8 cellular contexts compared by ENCODE assay signal in the genomic region with DNA sequence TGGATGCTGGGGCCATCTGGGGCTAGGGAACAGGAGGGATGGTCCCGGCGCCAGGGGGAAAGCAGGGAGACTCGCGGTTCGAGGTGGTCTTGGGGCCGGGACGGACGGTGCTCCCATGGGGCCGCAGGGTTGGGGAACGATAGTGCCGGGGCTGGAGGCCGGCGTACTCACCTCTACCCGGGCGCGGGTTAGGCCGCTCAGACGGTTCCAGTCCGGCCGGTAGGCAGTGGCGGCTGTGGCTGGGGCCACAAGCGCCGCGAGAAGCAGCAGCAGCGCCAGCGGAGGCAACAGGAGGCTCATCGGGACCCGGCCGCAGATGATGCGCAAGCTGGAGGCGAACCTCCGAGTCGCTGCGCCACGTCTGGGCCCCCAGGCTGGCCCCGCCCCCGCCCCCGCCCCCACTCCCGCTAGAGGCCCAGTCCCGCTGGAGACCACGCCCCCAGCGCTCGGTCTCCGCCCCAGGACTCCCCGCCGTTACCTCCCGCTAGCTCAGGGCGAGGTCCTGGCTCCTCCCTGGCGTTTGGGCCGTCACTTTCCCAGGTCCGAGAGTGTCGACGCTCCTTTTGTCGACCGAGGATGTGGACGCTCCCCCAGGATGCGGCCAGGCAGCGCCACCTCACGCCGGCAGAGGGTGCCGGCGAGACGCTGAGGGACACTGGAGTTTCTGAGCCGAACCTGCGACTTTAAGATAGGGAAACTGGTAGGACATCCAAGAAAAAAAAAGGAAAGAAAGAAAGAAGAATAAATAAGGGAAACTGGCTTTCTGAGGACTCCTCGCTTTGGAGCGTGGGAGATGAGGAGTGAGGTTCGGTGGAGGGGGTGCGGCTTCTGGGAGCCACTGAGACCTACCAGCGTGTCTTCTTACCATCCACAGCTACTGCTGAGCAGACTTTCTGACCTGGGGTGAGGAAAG. TPM values are rescaled to one million over a fixed set of nuclear protein-coding genes. Genes with fewer than 3 reads are reported as not detected.
DNase-seq lines count a peak whose midpoint lies in the region; ATAC-seq and TF ChIP-seq lines count a peak whose summit lies in the region.

A gene with protein sequence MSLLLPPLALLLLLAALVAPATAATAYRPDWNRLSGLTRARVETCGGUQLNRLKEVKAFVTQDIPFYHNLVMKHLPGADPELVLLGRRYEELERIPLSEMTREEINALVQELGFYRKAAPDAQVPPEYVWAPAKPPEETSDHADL (minus strand): TSS at position 363 of the 913 bp plus-strand sequence. CDS start 63 bp downstream, at position 300.

- peak within 1 kb of the TSS; percentile 71 for H3K27ac Mint-ChIP-seq in endodermal cell

- TF ChIP-seq CTCF in BJ (IDR thresholded peaks at IDR 0.05; ENCODE audit: insufficient read depth, low read depth, low read length) (peak; percentile 99), endodermal cell (conservative IDR thresholded peaks at IDR 0.05) (peak; percentile 94)

- H3K9ac ChIP-seq in endodermal cell (ENCODE audit: extremely low read depth, low read length, poor library complexity, severe bottlenecking) = peak within 1 kb of the TSS; percentile 59

- peaks cover 44% of the 10 kb centered on the region for H3K27me3 Mint-ChIP-seq in endodermal cell (ENCODE audit: insufficient read depth)

- H3K4me3 ChIP-seq in BJ (ENCODE audit: low read depth, low read length) = peak within 1 kb of the TSS; percentile 85
- H3K4me3 ChIP-seq in endodermal cell (ENCODE audit: low read length) = peak within 1 kb of the TSS; percentile 82

- no peaks in the 10 kb centered on the region for H3K9me3 ChIP-seq in endodermal cell (ENCODE audit: control insufficient read depth, low read length)

- H3K27me3 ChIP-seq in BJ (ENCODE audit: control insufficient read depth, insufficient read depth, low read length) (no peaks in the 10 kb centered on the region), endodermal cell (ENCODE audit: control insufficient read depth, insufficient read depth, low read length, poor library complexity, severe bottlenecking) (peaks cover 23% of the 10 kb centered on the region)

- DNase-seq in BJ (ENCODE audit: low read depth) = peak; percentile 89
- peak; percentile 97 for DNase-seq in GM19240 (ENCODE audit: insufficient read length, low spot score)
- peak; percentile 72 for DNase-seq in NCI-H82 treated with DMSO at 0.1 percent for 48 hours (lab: John Stamatoyannopoulos, UW; ENCODE audit: unreplicated experiment)
- peak; percentile 65 for DNase-seq in activated CD8-positive, alpha-beta memory T cell treated with anti-CD3 and anti-CD28 coated beads, Interleukin-2, amount 50 U/mL, for 1 hour (ENCODE audit: extremely low read depth)
- peak; percentile 98 for DNase-seq in endodermal cell
- DNase-seq in mesenteric fat pad (ENCODE audit: low spot score) = peak; percentile 97
- peak; percentile 62 for DNase-seq in stimulated activated CD8-positive, alpha-beta memory T cell treated with anti-CD3 and anti-CD28 coated beads, Interleukin-15, amount 100 ng/mL, for 1 hour (ENCODE audit: low read depth)

- CTCF ChIA-PET in BJ (lab: Yijun Ruan, JAX) = interaction anchor here (0.6 to 5.7 kb wide), 58 partner anchors 8 to 501 kb away, joined by 3 to 59 read pairs (median 4); a partner anchor contains a TSS

- H3K4me1 ChIP-seq in endodermal cell (ENCODE audit: control insufficient read depth, insufficient read depth, low read length) = no peaks in the 10 kb centered on the region

- ATAC-seq in HG03457 (IDR thresholded peaks at IDR 0.05; ENCODE audit: unreplicated experiment) = peak; percentile 78

- WGBS in endodermal cell (ENCODE audit: insufficient coverage in 1 of 2, insufficient read length in 1 of 2), 2 experiments = 2 to 3% methylated on average over 38 to 65 of the region's 70 CpGs

- no peak within 1 kb of the TSS for H3K27ac ChIP-seq in endodermal cell (ENCODE audit: low read depth, low read length)

- peak within 1 kb of the TSS; percentile 55 for H3K4me3 Mint-ChIP-seq in endodermal cell

- POLR2A ChIA-PET in BJ (lab: Charles Lee) = interaction anchor here (0.6 to 1.1 kb wide), 7 partner anchors 8 to 1482 kb away, joined by 3 to 6 read pairs (median 4); a partner anchor contains a TSS

- H3K36me3 ChIP-seq in BJ (ENCODE audit: control insufficient read depth, insufficient read depth, low read length) (peaks cover 19% of the 10 kb centered on the region), endodermal cell (ENCODE audit: control insufficient read depth, insufficient read depth, low read length) (no peaks in the 10 kb centered on the region)

- peaks cover 5% of the 10 kb centered on the region for H3K4me1 Mint-ChIP-seq in endodermal cell

- no peaks in the 10 kb centered on the region for H3K9me3 Mint-ChIP-seq in endodermal cell

- H3K36me3 Mint-ChIP-seq in endodermal cell (ENCODE audit: low read depth) = no peaks in the 10 kb centered on the region

RNA-seq across cellular contexts. Expression of the gene that starts here (rescaled TPM):
- 215 and 292 TPM in 2 replicates for polyA plus RNA-seq in BJ (2011; rRNA removed)
- 111 and 156 TPM in 2 replicates for polyA minus RNA-seq in BJ (2011; rRNA and poly(A)+ RNA removed)
- total RNA-seq in endodermal cell (10 to 100 TPM in 1 of 2 donors, 1 to 10 TPM in 1; 8.0 to 10.4 TPM), mesenteric fat pad (160 TPM)
- polyA plus RNA-seq in endodermal cell (2013, experiment 1 of 2) = 27.7 TPM
- 20.3 TPM for polyA plus RNA-seq in endodermal cell (2013, experiment 2 of 2)

Comparison
In these comparisons a context has a peak if more than half of its experiments do, and no peak if none do; other contexts are left out.
1. RNA of the gene that starts here (total RNA-seq): 160 TPM in mesenteric fat pad (single experiment); 8.0 to 10.4 TPM in endodermal cell; every median in the first group is over 10 times any median in the second.
2. Peak in every context shown above with its lines, with median percentiles within 50 percentile points of each other: DNase-seq.